8 cellular contexts compared by ENCODE assay signal in genomic region chr1:203629509-203630082, GRCh38. TPM values are rescaled to one million over a fixed set of nuclear protein-coding genes. Genes with fewer than 3 reads are reported as not detected.
DNase-seq lines count a peak whose midpoint lies in the region; ATAC-seq, FAIRE-seq and TF ChIP-seq lines count a peak whose summit lies in the region.

No MANE protein-coding gene starts in this region.

- H3K27me3 ChIP-seq in cardiac muscle cell (no peaks in the 10 kb centered on the region), pancreas (no peaks in the 10 kb centered on the region)

- H3K27ac ChIP-seq in cardiac muscle cell (no peak overlapping the region), pancreas (peak overlapping the region; percentile 3 to 84 (median 58))

- H3K36me3 Mint-ChIP-seq in activated naive CD4-positive, alpha-beta T cell treated with anti-CD3 and anti-CD28 coated beads, Interleukin-2, amount 10 ng/mL, durations not matched to agents 7 days and 5 days = peaks cover 37% of the 10 kb centered on the region

- H3K4me1 ChIP-seq in cardiac muscle cell (ENCODE audit: low read depth) (peaks cover 29% of the 10 kb centered on the region), pancreas (peaks cover 0 to 32% (median 10%) of the 10 kb centered on the region in 3 donors)

- H3K27me3 Mint-ChIP-seq in activated naive CD4-positive, alpha-beta T cell treated with anti-CD3 and anti-CD28 coated beads, Interleukin-2, amount 10 ng/mL, durations not matched to agents 7 days and 5 days = no peaks in the 10 kb centered on the region

- ATAC-seq in pancreas (peak; percentile 31 to 55 (median 46)), GM18520 (IDR thresholded peaks at IDR 0.05; ENCODE audit: unreplicated experiment) (no peak), GM18861 (IDR thresholded peaks at IDR 0.05; ENCODE audit: unreplicated experiment) (no peak), HG02798 (IDR thresholded peaks at IDR 0.05; ENCODE audit: poor library complexity, unreplicated experiment) (no peak)

- peak overlapping the region; percentile 95 for H3K27ac Mint-ChIP-seq in activated naive CD4-positive, alpha-beta T cell treated with anti-CD3 and anti-CD28 coated beads, Interleukin-2, amount 10 ng/mL, durations not matched to agents 7 days and 5 days

- intact Hi-C loops in pancreas (cut with DNase I) = loop anchor here in 1 of 3 donors (5.0 kb wide), 1 partner anchor 63 kb away; no protein-coding TSS in a partner anchor

- no peaks in the 10 kb centered on the region for H3K9me3 ChIP-seq in cardiac muscle cell (ENCODE audit: low read depth)
- H3K9me3 ChIP-seq in pancreas = no peaks in the 10 kb centered on the region

- H3K36me3 ChIP-seq in cardiac muscle cell (no peaks in the 10 kb centered on the region), pancreas (no peaks in the 10 kb centered on the region)

- H3K9me3 Mint-ChIP-seq in activated naive CD4-positive, alpha-beta T cell treated with anti-CD3 and anti-CD28 coated beads, Interleukin-2, amount 10 ng/mL, durations not matched to agents 7 days and 5 days = no peaks in the 10 kb centered on the region

- H3K4me3 ChIP-seq in cardiac muscle cell (peak overlapping the region; percentile 54), pancreas (peak overlapping the region; percentile 43 to 59 (median 48))

- CTCF ChIA-PET in activated naive CD4-positive, alpha-beta T cell treated with anti-CD3 and anti-CD28 coated beads, Interleukin-2, amount 10 ng/mL, durations not matched to agents 7 days and 5 days (lab: Charles Lee) = interaction anchor here (1.0 to 4.8 kb wide), 6 partner anchors 22 to 74 kb away, joined by 3 to 80 read pairs (median 16); no protein-coding TSS in a partner anchor

- TF ChIP-seq CTCF in cardiac muscle cell (IDR thresholded peaks at IDR 0.05; ENCODE audit: low read depth, low read length) (no peak), pancreas (IDR thresholded peaks at IDR 0.05) (no peak)

- no peak for FAIRE-seq in pancreas (lab: Jason Lieb, UNC)

- WGBS in pancreas, 2 donors = 2 to 3% methylated on average over 34 to 35 of the region's 35 CpGs

- H3K4me3 Mint-ChIP-seq in activated naive CD4-positive, alpha-beta T cell treated with anti-CD3 and anti-CD28 coated beads, Interleukin-2, amount 10 ng/mL, durations not matched to agents 7 days and 5 days = peak overlapping the region; percentile 96

- DNase-seq in DMS153 (lab: John Stamatoyannopoulos, UW) (peak; percentile 22), NCI-H2171 treated with DMSO at 0.1 percent for 48 hours (lab: John Stamatoyannopoulos, UW) (peak; percentile 25), cardiac muscle cell (ENCODE audit: low read depth in 1 of 2, low spot score in 1 of 2) (peak; percentile 69 to 79), pancreas (peak; percentile 49 to 86 (median 64))
- peak; percentile 76 for DNase-seq in activated naive CD4-positive, alpha-beta T cell treated with anti-CD3 and anti-CD28 coated beads, Interleukin-2, amount 10 ng/mL, durations not matched to agents 7 days and 5 days

- H3K4me1 Mint-ChIP-seq in activated naive CD4-positive, alpha-beta T cell treated with anti-CD3 and anti-CD28 coated beads, Interleukin-2, amount 10 ng/mL, durations not matched to agents 7 days and 5 days = peaks cover 44% of the 10 kb centered on the region

RNA-seq across cellular contexts. Expression of gene ATP2B4, which starts 3.0 kb away (rescaled TPM):
- total RNA-seq in cardiac muscle cell = 91.9 and 107 TPM in 2 replicates
- 64.5 and 67.5 TPM in 2 replicates for polyA plus RNA-seq in cardiac muscle cell
- 10 to 100 TPM; 14.0 to 40.5 (median 15.0) TPM for total RNA-seq in pancreas
- 10 to 100 TPM; 13.8 to 19.3 TPM for polyA plus RNA-seq in pancreas

Comparison
In these comparisons a context has a peak if more than half of its experiments do, and no peak if none do; other contexts are left out.
1. DNase-seq: peak in every context shown above with its lines; median percentile 76 in activated naive CD4-positive, alpha-beta T cell treated with anti-CD3 and anti-CD28 coated beads, Interleukin-2, amount 10 ng/mL, durations not matched to agents 7 days and 5 days; 74 in cardiac muscle cell; 64 in pancreas; 25 in NCI-H2171 treated with DMSO at 0.1 percent for 48 hours; 22 in DMS153.
2. ATAC-seq: peak in pancreas (4 of 4); none in GM18520 (single experiment), GM18861 (single experiment) and HG02798 (single experiment).